ENCODE assay signal across 17 cellular contexts in genomic region chr9:71524996-71525580, GRCh38.
DNase-seq lines count a peak whose midpoint lies in the region; ATAC-seq, FAIRE-seq and TF ChIP-seq lines count a peak whose summit lies in the region.
"Had no signal": no experiment of that assay in that cellular context is flagged by ENCODE, and none has a peak within 500 bp of the region (broad histone marks: within the 10 kb centered on the region; RNA-seq: fewer than 3 reads in every experiment).

No MANE protein-coding gene starts in this region.

- no peak for DNase-seq in GM12891 (ENCODE audit: insufficient read length, low spot score)
- no peak for DNase-seq in H1 (ENCODE audit: low read depth in 1 of 2, low spot score in 2 of 2)
- DNase-seq in NCI-H526 treated with DMSO at 0.1 percent for 48 hours (lab: John Stamatoyannopoulos, UW): no peak
- no peak for DNase-seq in midbrain (lab: John Stamatoyannopoulos, UW)
- no peak for DNase-seq in SHP77 treated with DMSO at 0.1 percent for 48 hours (lab: John Stamatoyannopoulos, UW)
- DNase-seq: DMS79 treated with DMSO at 0.1 percent for 48 hours, GM23248, NCI-H1417 treated with DMSO at 0.1 percent for 48 hours, NCI-H1930, NCI-H2171 treated with DMSO at 0.1 percent for 48 hours, NCI-H446 treated with DMSO at 0.1 percent for 48 hours, NCI-H774 had no signal

- H2BK5ac ChIP-seq in H1 (ENCODE audit: low read depth, low read length): no peak overlapping the region

- H3K23me2 ChIP-seq in H1 (ENCODE audit: low read depth, low read length): no peaks in the 10 kb centered on the region

- TF ChIP-seq CTCF in H1 (IDR thresholded peaks at IDR 0.05; ENCODE audit: control extremely low read depth in 1 of 3, insufficient read depth in 1 of 3, low read depth in 1 of 3, low read length in 3 of 3): no peak

- H2BK20ac ChIP-seq in H1 (ENCODE audit: low read length): no peak overlapping the region

- H4K20me1 ChIP-seq in H1 (replicated peaks in 1 of 2; ENCODE audit: control insufficient read depth in 1 of 2, insufficient read depth in 2 of 2, low read length in 2 of 2): no peaks in the 10 kb centered on the region
- H4K20me1 ChIP-seq: BLaER1 treated with 17β-estradiol and CSF1 and Interleukin-3, amounts not matched to agents 10 nM and 100 nM had no signal

- CTCF ChIA-PET in H1 (lab: Charles Lee; ENCODE audit: partially characterized antibody): interaction anchor here (0.6 to 1.2 kb wide), 3 partner anchors 35 to 159 kb away, joined by 3 read pairs; no protein-coding TSS in a partner anchor

- no peak overlapping the region for H3K27ac ChIP-seq in H1 (ENCODE audit: low read depth, low read length)
- H3K27ac ChIP-seq: BLaER1 treated with 17β-estradiol and CSF1 and Interleukin-3, amounts not matched to agents 10 nM and 100 nM; GM23248; SK-N-MC had no signal

- no peaks in the 10 kb centered on the region for H3K79me1 ChIP-seq in H1 (ENCODE audit: low read depth, low read length)

- no peak overlapping the region for H3K18ac ChIP-seq in H1 (ENCODE audit: extremely low read depth, low read length)

- no peak overlapping the region for H3K23ac ChIP-seq in H1 (ENCODE audit: insufficient read length)

- H4K91ac ChIP-seq in H1 (replicated peaks; ENCODE audit: insufficient read length, low read length): no peak overlapping the region

- H3K4me1 ChIP-seq in H1 (replicated peaks in 1 of 4; ENCODE audit: control insufficient read depth in 3 of 4, insufficient read depth in 4 of 4, low read length in 3 of 4): no peaks in the 10 kb centered on the region
- H3K4me1 ChIP-seq: BLaER1 treated with 17β-estradiol and CSF1 and Interleukin-3, amounts not matched to agents 10 nM and 100 nM had no signal

- no peak overlapping the region for H3K4me2 ChIP-seq in H1 (ENCODE audit: insufficient read depth in 1 of 2, low read depth in 2 of 2, low read length in 2 of 2)
- H3K4me2 ChIP-seq: BLaER1 treated with 17β-estradiol and CSF1 and Interleukin-3, amounts not matched to agents 10 nM and 100 nM had no signal

- no peak for TF ChIP-seq EP300 in H1 (IDR thresholded peaks at IDR 0.05; ENCODE audit: borderline replicate concordance in 1 of 2, low read depth in 2 of 2, low read length in 2 of 2)

- H3K4ac ChIP-seq in H1 (replicated peaks; ENCODE audit: insufficient read length, low read depth, low read length): no peak overlapping the region

- no peak overlapping the region for H3K9ac ChIP-seq in H1 (replicated peaks in 1 of 4; ENCODE audit: extremely low read depth in 1 of 4, low read depth in 3 of 4, low read length in 3 of 4)
- H3K9ac ChIP-seq: BLaER1 treated with 17β-estradiol and CSF1 and Interleukin-3, amounts not matched to agents 10 nM and 100 nM; GM23248 had no signal

- 93% methylated on average over 15 of the region's 16 CpGs; no CpG with 5 or more reads in 1 of the 2 experiments for WGBS in H1 (ENCODE audit: extremely low coverage in 1 of 2, insufficient coverage in 1 of 2, insufficient read length in 1 of 2, insufficient replicate concordance in 2 of 2, low coverage in 1 of 2, low lambda C conversion rate in 2 of 2, missing lambda C conversion rate in 1 of 2), 2 experiments

- no peak for TF ChIP-seq RAD21 in H1 (IDR thresholded peaks at IDR 0.05 in 1 of 2, conservative IDR thresholded peaks at IDR 0.05 in 1 of 2; ENCODE audit: low read depth in 2 of 2, low read length in 2 of 2)

- H3K79me2 ChIP-seq in H1 (ENCODE audit: control insufficient read depth in 1 of 2, insufficient read depth in 2 of 2, low read length in 2 of 2): no peaks in the 10 kb centered on the region

- H2AK5ac ChIP-seq in H1 (ENCODE audit: low read depth, low read length): no peak overlapping the region

- H2AFZ ChIP-seq in H1 (ENCODE audit: low read length): no peak overlapping the region
- H2AFZ ChIP-seq: GM23248 had no signal

- TF ChIP-seq POLR2A in GM12891 (IDR thresholded peaks at IDR 0.05; ENCODE audit: low read depth, low read length): no peak
- TF ChIP-seq POLR2A in H1 (IDR thresholded peaks at IDR 0.05; ENCODE audit: control extremely low read depth in 1 of 2, low read depth in 2 of 2, low read length in 2 of 2): no peak

- no peak for FAIRE-seq in GM12891 (lab: Jason Lieb, UNC)
- no peak for FAIRE-seq in H1 (lab: Jason Lieb, UNC)
- FAIRE-seq: A204.1 had no signal

- POLR2A ChIA-PET in H1 (lab: Charles Lee; ENCODE audit: partially characterized antibody): no interaction called here

- H2BK120ac ChIP-seq in H1 (replicated peaks; ENCODE audit: low read depth, low read length): no peak overlapping the region

- no peaks in the 10 kb centered on the region for H3K27me3 ChIP-seq in H1 (replicated peaks in 1 of 4; ENCODE audit: control insufficient read depth in 3 of 4, extremely low read depth in 1 of 4, insufficient read depth in 3 of 4, low read length in 3 of 4)
- H3K27me3 ChIP-seq: BLaER1 treated with 17β-estradiol and CSF1 and Interleukin-3, amounts not matched to agents 10 nM and 100 nM had no signal

- no peak overlapping the region for H2BK15ac ChIP-seq in H1 (ENCODE audit: low read length)

- no peak overlapping the region for H2BK12ac ChIP-seq in H1 (ENCODE audit: low read depth, low read length)

- ATAC-seq in GM19043 (IDR thresholded peaks at IDR 0.05; ENCODE audit: low read depth, unreplicated experiment): peak; percentile 59
- ATAC-seq in HG03378 (IDR thresholded peaks at IDR 0.05; ENCODE audit: unreplicated experiment): peak; percentile 68

- no peaks in the 10 kb centered on the region for H3K9me3 ChIP-seq in H1 (ENCODE audit: insufficient read depth in 2 of 2, low read depth in 1 of 2, low read length in 1 of 2)

- H4K8ac ChIP-seq in H1 (ENCODE audit: extremely low read depth, insufficient read depth, low read length): 0 out of 2 replicates have a peak overlapping the region, but pooled peaks have one; percentile 68

- H3K56ac ChIP-seq in H1 (replicated peaks; ENCODE audit: insufficient read length, low read depth, low read length): no peak overlapping the region

- H3K36me3 ChIP-seq in H1 (ENCODE audit: control insufficient read depth in 2 of 4, insufficient read depth in 4 of 4, low read length in 3 of 4): no peaks in the 10 kb centered on the region
- H3K36me3 ChIP-seq: BLaER1 treated with 17β-estradiol and CSF1 and Interleukin-3, amounts not matched to agents 10 nM and 100 nM had no signal

- no peak overlapping the region for H3K4me3 ChIP-seq in H1 (ENCODE audit: extremely low read depth in 1 of 4, insufficient read depth in 2 of 4, low read depth in 3 of 4, low read length in 4 of 4)
- H3K4me3 ChIP-seq: BLaER1 treated with 17β-estradiol and CSF1 and Interleukin-3, amounts not matched to agents 10 nM and 100 nM; GM23248; SK-N-MC had no signal

- H4K5ac ChIP-seq in H1 (ENCODE audit: insufficient read length, low read depth, low read length): no peak overlapping the region

- H3K14ac ChIP-seq in H1 (ENCODE audit: insufficient read length): no peak overlapping the region

TF ChIP-seq in GM12891, 5 proteins besides CTCF, POLR2A, EP300 and RAD21:
- peak; percentile 8; the same call in 1 of the 2 replicates for TF ChIP-seq SPI1 (IDR thresholded peaks at IDR 0.05; ENCODE audit: low read depth, low read length)
- no peak for TF ChIP-seq POLR2AphosphoS5 (IDR thresholded peaks at IDR 0.05; ENCODE audit: low read depth, low read length)

TF ChIP-seq in H1, 55 proteins besides CTCF, POLR2A, EP300 and RAD21:
- no peak for TF ChIP-seq YY1 (IDR thresholded peaks at IDR 0.05; ENCODE audit: low read depth, low read length)
- TF ChIP-seq KDM4A (IDR thresholded peaks at IDR 0.05; ENCODE audit: low read depth, low read length, severe bottlenecking): no peak
- no peak for TF ChIP-seq POLR2AphosphoS5 (IDR thresholded peaks at IDR 0.05; ENCODE audit: low read depth, low read length)
- TF ChIP-seq PHF8 (conservative IDR thresholded peaks at IDR 0.05; ENCODE audit: low read depth, low read length): no peak
- no peak for TF ChIP-seq TCF12 (IDR thresholded peaks at IDR 0.05; ENCODE audit: low read depth, low read length)
- TF ChIP-seq SIX5 (IDR thresholded peaks at IDR 0.05; ENCODE audit: low read depth, low read length): no peak
- no peak for TF ChIP-seq MAFK (IDR thresholded peaks at IDR 0.05; ENCODE audit: low read depth, low read length)
- TF ChIP-seq ATF3 (IDR thresholded peaks at IDR 0.05; ENCODE audit: insufficient read depth, low read depth, low read length): no peak
- TF ChIP-seq SRF (IDR thresholded peaks at IDR 0.05; ENCODE audit: low read depth, low read length): no peak
- no peak for TF ChIP-seq MAX (IDR thresholded peaks at IDR 0.05)
- TF ChIP-seq HDAC6 (IDR thresholded peaks at IDR 0.05; ENCODE audit: low read depth, low read length): no peak
- no peak for TF ChIP-seq GABPA (IDR thresholded peaks at IDR 0.05; ENCODE audit: borderline replicate concordance, insufficient read depth, low read length)
- TF ChIP-seq GTF2F1 (IDR thresholded peaks at IDR 0.05; ENCODE audit: borderline replicate concordance, low read depth, low read length): no peak
